In genomic region chr2:134120718-134121630, GRCh38 we compare ENCODE assay signal across 8 cellular contexts.
DNase-seq lines count a peak whose midpoint lies in the region; ATAC-seq and TF ChIP-seq lines count a peak whose summit lies in the region.

No MANE protein-coding gene starts in this region.

- H3K79me2 ChIP-seq in OCI-LY3 (ENCODE audit: low read length): peaks cover 30% of the 10 kb centered on the region

- H3K4me3 ChIP-seq in AG04450 (ENCODE audit: low read depth, low read length): peak overlapping the region; percentile 75
- H3K4me3 ChIP-seq in OCI-LY3 (ENCODE audit: low read length): peak overlapping the region; percentile 89

- POLR2A ChIA-PET in AG04450 (lab: Yijun Ruan, JAX): interaction anchor here (1.0 to 1.9 kb wide), 3 partner anchors 32 to 291 kb away, joined by 3 to 19 read pairs (median 8); no protein-coding TSS in a partner anchor

- H4K20me1 ChIP-seq in OCI-LY3 (ENCODE audit: insufficient read depth, low read length): peaks cover 39% of the 10 kb centered on the region

- H3K27me3 Mint-ChIP-seq in activated T-helper 17 cell treated with anti-CD3 and anti-CD28 coated beads, Interleukin-2, amount 50 U/mL, for 72 hours: no peaks in the 10 kb centered on the region
- H3K27me3 Mint-ChIP-seq in nephron progenitor cell (ENCODE audit: low read depth, poor library complexity): peaks cover 4% of the 10 kb centered on the region

- H3K9ac ChIP-seq in OCI-LY3 (ENCODE audit: low read length): peak overlapping the region; percentile 76

- H3K4me1 ChIP-seq in OCI-LY3 (ENCODE audit: low read length): peaks cover 16% of the 10 kb centered on the region

- H2AFZ ChIP-seq in OCI-LY3 (ENCODE audit: low read depth, low read length): peak overlapping the region; percentile 33; the same call in 1 of the 2 replicates

- H3K4me1 Mint-ChIP-seq in activated T-helper 17 cell treated with anti-CD3 and anti-CD28 coated beads, Interleukin-2, amount 50 U/mL, for 72 hours: peaks cover 38% of the 10 kb centered on the region
- H3K4me1 Mint-ChIP-seq in nephron progenitor cell: peaks cover 60% of the 10 kb centered on the region

- no peaks in the 10 kb centered on the region for H3K36me3 ChIP-seq in OCI-LY3 (replicated peaks; ENCODE audit: low read depth, low read length)

- H3K36me3 Mint-ChIP-seq in activated T-helper 17 cell treated with anti-CD3 and anti-CD28 coated beads, Interleukin-2, amount 50 U/mL, for 72 hours (ENCODE audit: low read depth): peaks cover 27% of the 10 kb centered on the region
- no peaks in the 10 kb centered on the region for H3K36me3 Mint-ChIP-seq in nephron progenitor cell (ENCODE audit: low read depth)

- H3K27ac Mint-ChIP-seq in activated T-helper 17 cell treated with anti-CD3 and anti-CD28 coated beads, Interleukin-2, amount 50 U/mL, for 72 hours: peak overlapping the region; percentile 65
- H3K27ac Mint-ChIP-seq in nephron progenitor cell: no peak overlapping the region

- H3K9me3 ChIP-seq in AG04450 (ENCODE audit: control insufficient read depth, insufficient read depth, low read length) (no peaks in the 10 kb centered on the region; the same call in 1 of the 2 replicates), OCI-LY3 (ENCODE audit: insufficient read depth, low read length) (no peaks in the 10 kb centered on the region)

- DNase-seq in AG04450 (ENCODE audit: low read depth, low spot score): peak; percentile 32
- DNase-seq in fibroblast of peridontal ligament (ENCODE audit: extremely low read depth): peak; percentile 57
- peak; percentile 68 for DNase-seq in nephron progenitor cell
- DNase-seq in substantia nigra (lab: John Stamatoyannopoulos, UW): peak in 41 of 49 donors; percentile 20 to 84 (median 47)

- peak; percentile 36 for ATAC-seq in GM18868 (IDR thresholded peaks at IDR 0.05; ENCODE audit: unreplicated experiment)
- ATAC-seq in HG03103 (IDR thresholded peaks at IDR 0.05; ENCODE audit: low read depth, unreplicated experiment): peak; percentile 38
- ATAC-seq in activated T-helper 17 cell treated with anti-CD3 and anti-CD28 coated beads, Interleukin-2, amount 50 U/mL, for 72 hours (replicated peaks): peak; percentile 69

- H3K27me3 ChIP-seq in AG04450 (ENCODE audit: control insufficient read depth, insufficient read depth, low read length) (no peaks in the 10 kb centered on the region), OCI-LY3 (ENCODE audit: low read depth, low read length) (peaks cover 29% of the 10 kb centered on the region)

- H3K4me2 ChIP-seq in OCI-LY3 (ENCODE audit: low read length): peak overlapping the region; percentile 78

- TF ChIP-seq CTCF in AG04450 (IDR thresholded peaks at IDR 0.05; ENCODE audit: low read depth, low read length) (no peak), OCI-LY3 (IDR thresholded peaks at IDR 0.05; ENCODE audit: low read depth, low read length) (no peak), nephron progenitor cell (IDR thresholded peaks at IDR 0.05) (no peak)

- no peaks in the 10 kb centered on the region for H3K9me3 Mint-ChIP-seq in activated T-helper 17 cell treated with anti-CD3 and anti-CD28 coated beads, Interleukin-2, amount 50 U/mL, for 72 hours
- H3K9me3 Mint-ChIP-seq in nephron progenitor cell: no peaks in the 10 kb centered on the region

- peak overlapping the region; percentile 21 for H3K27ac ChIP-seq in AG04450 (ENCODE audit: low read depth, low read length)
- H3K27ac ChIP-seq in OCI-LY3 (ENCODE audit: low read length): peak overlapping the region; percentile 65
- peak overlapping the region; percentile 89 for H3K27ac ChIP-seq in substantia nigra (ENCODE audit: low read depth, low read length, poor library complexity, severe bottlenecking)

- CTCF ChIA-PET in AG04450 (lab: Charles Lee): interaction anchor here (1.4 to 6.8 kb wide), 2 partner anchors 235 to 292 kb away, joined by 4 to 91 read pairs; no protein-coding TSS in a partner anchor

- H3K4me3 Mint-ChIP-seq in activated T-helper 17 cell treated with anti-CD3 and anti-CD28 coated beads, Interleukin-2, amount 50 U/mL, for 72 hours: peak overlapping the region; percentile 82
- H3K4me3 Mint-ChIP-seq in nephron progenitor cell: peak overlapping the region; percentile 88

Comparison
In these comparisons a context has a peak if more than half of its experiments do, and no peak if none do; other contexts are left out.
1. Peak in every context shown above with its lines: DNase-seq, ATAC-seq, H3K4me3 ChIP-seq and H3K27ac ChIP-seq.
2. H3K27ac ChIP-seq: peak in every context shown above with its lines; median percentile 89 in substantia nigra; 65 in OCI-LY3; 21 in AG04450.